ENCODE assay signal across 8 cellular contexts in the genomic region with DNA sequence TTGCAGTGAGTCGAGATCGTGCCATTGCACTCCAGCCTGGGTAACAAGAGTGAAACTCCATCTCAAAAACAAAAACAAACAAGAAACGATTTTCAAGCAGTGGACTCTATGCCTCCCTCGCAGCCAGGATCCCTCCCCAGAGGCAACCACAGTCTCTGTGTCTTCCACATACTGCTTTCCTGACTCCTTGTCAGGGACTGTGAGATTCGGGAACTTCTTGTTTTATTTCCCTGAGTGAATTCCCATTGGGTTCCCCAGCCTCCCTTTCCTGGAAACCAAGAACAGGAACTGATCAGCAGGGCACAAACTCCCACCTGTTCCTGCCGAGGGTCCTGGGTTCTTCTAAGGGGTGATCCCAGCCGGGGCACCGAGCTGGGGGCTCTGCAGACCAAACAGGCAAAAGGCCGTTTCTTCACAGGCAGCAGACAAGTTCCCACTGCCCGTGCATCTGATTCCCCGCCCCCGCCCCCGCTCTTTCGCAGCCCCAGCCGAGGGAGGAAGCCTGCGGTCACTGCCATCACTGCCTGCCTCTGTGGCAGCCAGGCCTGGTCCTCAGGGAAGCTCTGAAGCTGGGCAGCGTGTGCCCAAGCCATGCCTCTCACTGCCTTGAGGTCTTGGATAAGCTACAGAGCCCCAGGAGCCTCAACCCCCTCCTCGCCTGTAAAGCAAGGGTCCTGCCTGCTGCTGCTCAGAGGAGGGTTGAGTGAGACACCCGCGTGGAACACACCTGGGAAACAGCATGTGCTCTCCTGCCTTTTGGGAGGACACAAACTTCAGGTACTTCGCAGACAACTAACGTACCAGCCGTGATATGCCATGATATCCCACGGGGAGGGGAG. TPM values are rescaled to one million over a fixed set of nuclear protein-coding genes. Genes with fewer than 3 reads are reported as not detected.
DNase-seq lines count a peak whose midpoint lies in the region; ATAC-seq and TF ChIP-seq lines count a peak whose summit lies in the region.

No MANE protein-coding gene starts in this region.

- DNase-seq in NK-92 treated with Interleukin-12 subunit alpha and Interleukin-12 subunit beta, amount 100 ng/mL, for 24 hours (lab: John Stamatoyannopoulos, UW), result peak; percentile 47
- DNase-seq in NK-92 (lab: John Stamatoyannopoulos, UW; ENCODE audit: unreplicated experiment) (no peak), left cardiac atrium (peak; percentile 53), thoracic aorta (ENCODE audit: low spot score) (no peak), posterior cingulate gyrus (no peak), PC-3 (no peak)
- DNase-seq in activated CD4-positive, alpha-beta T cell treated with anti-CD3 and anti-CD28 coated beads, Interleukin-2, amount 50 U/mL, for 1 hour, result peak; percentile 53

- H3K9me2 ChIP-seq in PC-3 (replicated peaks; ENCODE audit: low read length), result no peaks in the 10 kb centered on the region

- H3K4me1 ChIP-seq in thoracic aorta (ENCODE audit: control insufficient read depth in 1 of 2, low read depth in 2 of 2) (peaks cover 0 to 2% of the 10 kb centered on the region in 2 donors), PC-3 (ENCODE audit: insufficient read depth, low read length) (no peaks in the 10 kb centered on the region)

- POLR2A ChIA-PET in PC-3 (lab: Charles Lee; ENCODE audit: unreplicated experiment), result interaction anchor here (0.6 kb wide), 1 partner anchor 20 kb away, joined by 3 read pairs; no protein-coding TSS in a partner anchor

- CTCF ChIA-PET in PC-3 (lab: Charles Lee), result no interaction called here

- H3K4me2 ChIP-seq in PC-3 (ENCODE audit: low read length), result no peak overlapping the region

- H3F3A ChIP-seq in PC-3 (ENCODE audit: low read length, unreplicated experiment), result no peaks in the 10 kb centered on the region

- H3K9ac ChIP-seq in PC-3 (ENCODE audit: low read length), result no peak overlapping the region

- BruUV-seq in PC-3 (replicated peaks; lab: Mats Ljungman, UMichigan), result no TSS peak

- H3K27me3 ChIP-seq in thoracic aorta (replicated peaks; ENCODE audit: insufficient read depth) (no peaks in the 10 kb centered on the region), PC-3 (ENCODE audit: low read length) (no peaks in the 10 kb centered on the region)

- H4K20me1 ChIP-seq in PC-3 (ENCODE audit: low read length), result no peaks in the 10 kb centered on the region

- H3K9me3 ChIP-seq in thoracic aorta (no peaks in the 10 kb centered on the region), PC-3 (ENCODE audit: low read length) (no peaks in the 10 kb centered on the region)

- no peak for TF ChIP-seq CTCF in thoracic aorta (IDR thresholded peaks at IDR 0.05)
- no peak for TF ChIP-seq CTCF in PC-3 (conservative IDR thresholded peaks at IDR 0.05; ENCODE audit: low read depth, low read length)

- no peaks in the 10 kb centered on the region for H3K79me2 ChIP-seq in PC-3 (ENCODE audit: low read length)

- ATAC-seq in left cardiac atrium, result peak; percentile 47 to 75
- ATAC-seq in thoracic aorta (ENCODE audit: insufficient number of reproducible peaks, low FRiP score, low read depth), result no peak
- no peak for ATAC-seq in HG03354 (IDR thresholded peaks at IDR 0.05; ENCODE audit: poor library complexity, severe bottlenecking, unreplicated experiment)
- no peak for ATAC-seq in PC-3

- no peaks in the 10 kb centered on the region for H3K36me3 ChIP-seq in thoracic aorta
- H3K36me3 ChIP-seq in PC-3 (ENCODE audit: low read depth, low read length), result no peaks in the 10 kb centered on the region

- H3K4me3 ChIP-seq in thoracic aorta (peak overlapping the region; percentile 11), PC-3 (ENCODE audit: low read length) (no peak overlapping the region)

- no peak overlapping the region for H2AFZ ChIP-seq in PC-3 (ENCODE audit: low read length)

- intact Hi-C loops in left cardiac atrium (cut with DNase I), result no loop called here
- intact Hi-C loops in posterior cingulate gyrus (cut with DNase I), result no loop called here
- intact Hi-C loops in PC-3 (cut with micrococcal nuclease), result no loop called here

- H3K27ac ChIP-seq in thoracic aorta (no peak overlapping the region), PC-3 (ENCODE audit: low read length) (no peak overlapping the region)

RNA-seq across cellular contexts. Expression of a gene that starts 5.5 kb away (rescaled TPM):
- total RNA-seq in left cardiac atrium (10 to 100 TPM; 50.6 to 63.6 TPM), thoracic aorta (100 to 1,000 TPM; 108 to 179 TPM), PC-3 (2014; rRNA removed) (180 and 251 TPM in 2 replicates)

RNA-seq across cellular contexts. Expression of a gene that starts 13.1 kb away (rescaled TPM):
- 1 to 10 TPM; 1.0 to 2.3 TPM for total RNA-seq in left cardiac atrium
- total RNA-seq in thoracic aorta, result under 1 TPM in 1 of 2 donors, not detected in 1; 0.71 TPM
- total RNA-seq in PC-3 (2014; rRNA removed), result 43.0 and 76.6 TPM in 2 replicates

RNA-seq across cellular contexts. Expression of a gene that starts 21.2 kb away (rescaled TPM):
- 10 to 100 TPM; 63.8 to 64.2 TPM for total RNA-seq in left cardiac atrium
- total RNA-seq in thoracic aorta, result 10 to 100 TPM; 45.5 to 80.7 TPM
- 346 and 350 TPM in 2 replicates for total RNA-seq in PC-3 (2014; rRNA removed)

Comparison
In these comparisons a context has a peak if more than half of its experiments do, and no peak if none do; other contexts are left out.
1. DNase-seq: peak in NK-92 treated with Interleukin-12 subunit alpha and Interleukin-12 subunit beta, amount 100 ng/mL, for 24 hours (single experiment), activated CD4-positive, alpha-beta T cell treated with anti-CD3 and anti-CD28 coated beads, Interleukin-2, amount 50 U/mL, for 1 hour (single experiment) and left cardiac atrium (single experiment); none in NK-92 (single experiment), thoracic aorta (single experiment), posterior cingulate gyrus (0 of 10) and PC-3 (single experiment).
2. ATAC-seq: peak in left cardiac atrium (2 of 2); none in thoracic aorta (single experiment), HG03354 (single experiment) and PC-3 (single experiment).
3. RNA of a gene that starts 13.1 kb away (total RNA-seq): 43.0 to 76.6 TPM in PC-3; 1.0 to 2.3 TPM in left cardiac atrium and 0.71 TPM in thoracic aorta; every median in the first group is over 10 times any median in the second.